ENCODE assay signal across 1 cellular context in the genomic region with DNA sequence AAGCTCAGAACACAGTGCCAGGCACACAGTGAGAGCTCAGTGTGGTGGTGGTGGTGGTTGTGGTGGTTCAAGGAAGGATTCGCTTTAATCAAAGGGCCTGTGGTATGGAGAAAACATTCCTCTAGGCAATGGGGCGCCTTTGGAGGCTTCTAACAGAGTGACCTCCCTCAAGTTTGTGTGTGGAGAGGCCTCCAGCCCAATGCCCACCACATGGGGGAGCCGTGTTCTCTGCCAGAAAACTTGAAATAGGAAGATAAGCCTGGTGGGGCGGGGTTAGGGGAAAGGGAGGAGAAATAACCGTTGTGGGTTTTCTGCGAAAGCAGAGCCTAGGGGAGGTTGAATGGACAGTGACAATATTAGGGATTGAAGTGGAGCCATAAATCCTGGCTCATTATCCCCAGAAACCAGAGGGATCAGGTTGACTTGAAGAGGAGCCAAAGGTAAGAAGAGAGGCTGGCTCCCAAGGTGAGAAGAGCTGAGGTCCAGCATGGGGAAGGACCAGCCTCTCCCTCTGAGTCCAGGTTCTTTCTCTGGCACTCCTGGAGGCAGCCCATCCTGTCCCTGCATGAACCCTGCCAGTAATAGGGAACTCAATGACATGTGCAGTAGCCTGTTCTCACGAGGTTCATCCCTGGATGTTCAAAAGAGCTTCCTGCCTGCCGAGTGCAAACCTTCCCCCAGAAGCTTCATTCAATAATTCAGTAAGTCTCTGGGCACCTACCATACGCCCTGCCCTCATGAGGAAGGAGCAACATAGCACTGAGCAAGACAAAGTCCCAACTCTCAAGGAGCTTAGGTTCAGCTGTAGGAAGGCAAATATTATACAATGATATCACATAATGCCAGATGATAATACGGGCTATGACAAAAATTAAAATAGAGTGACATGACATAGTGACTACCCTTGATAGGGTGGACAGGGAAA.
A peak's percentile ranks its signal among the peaks of the same experiment; 100 is the strongest.
TF ChIP-seq lines count a peak whose summit lies in the region.

No MANE protein-coding gene starts in this region.

TF ChIP-seq in HepG2, 621 proteins besides CTCF, POLR2A, EP300 and RAD21 (continued from another document and continues in another):
- TF ChIP-seq, protein P1, sequence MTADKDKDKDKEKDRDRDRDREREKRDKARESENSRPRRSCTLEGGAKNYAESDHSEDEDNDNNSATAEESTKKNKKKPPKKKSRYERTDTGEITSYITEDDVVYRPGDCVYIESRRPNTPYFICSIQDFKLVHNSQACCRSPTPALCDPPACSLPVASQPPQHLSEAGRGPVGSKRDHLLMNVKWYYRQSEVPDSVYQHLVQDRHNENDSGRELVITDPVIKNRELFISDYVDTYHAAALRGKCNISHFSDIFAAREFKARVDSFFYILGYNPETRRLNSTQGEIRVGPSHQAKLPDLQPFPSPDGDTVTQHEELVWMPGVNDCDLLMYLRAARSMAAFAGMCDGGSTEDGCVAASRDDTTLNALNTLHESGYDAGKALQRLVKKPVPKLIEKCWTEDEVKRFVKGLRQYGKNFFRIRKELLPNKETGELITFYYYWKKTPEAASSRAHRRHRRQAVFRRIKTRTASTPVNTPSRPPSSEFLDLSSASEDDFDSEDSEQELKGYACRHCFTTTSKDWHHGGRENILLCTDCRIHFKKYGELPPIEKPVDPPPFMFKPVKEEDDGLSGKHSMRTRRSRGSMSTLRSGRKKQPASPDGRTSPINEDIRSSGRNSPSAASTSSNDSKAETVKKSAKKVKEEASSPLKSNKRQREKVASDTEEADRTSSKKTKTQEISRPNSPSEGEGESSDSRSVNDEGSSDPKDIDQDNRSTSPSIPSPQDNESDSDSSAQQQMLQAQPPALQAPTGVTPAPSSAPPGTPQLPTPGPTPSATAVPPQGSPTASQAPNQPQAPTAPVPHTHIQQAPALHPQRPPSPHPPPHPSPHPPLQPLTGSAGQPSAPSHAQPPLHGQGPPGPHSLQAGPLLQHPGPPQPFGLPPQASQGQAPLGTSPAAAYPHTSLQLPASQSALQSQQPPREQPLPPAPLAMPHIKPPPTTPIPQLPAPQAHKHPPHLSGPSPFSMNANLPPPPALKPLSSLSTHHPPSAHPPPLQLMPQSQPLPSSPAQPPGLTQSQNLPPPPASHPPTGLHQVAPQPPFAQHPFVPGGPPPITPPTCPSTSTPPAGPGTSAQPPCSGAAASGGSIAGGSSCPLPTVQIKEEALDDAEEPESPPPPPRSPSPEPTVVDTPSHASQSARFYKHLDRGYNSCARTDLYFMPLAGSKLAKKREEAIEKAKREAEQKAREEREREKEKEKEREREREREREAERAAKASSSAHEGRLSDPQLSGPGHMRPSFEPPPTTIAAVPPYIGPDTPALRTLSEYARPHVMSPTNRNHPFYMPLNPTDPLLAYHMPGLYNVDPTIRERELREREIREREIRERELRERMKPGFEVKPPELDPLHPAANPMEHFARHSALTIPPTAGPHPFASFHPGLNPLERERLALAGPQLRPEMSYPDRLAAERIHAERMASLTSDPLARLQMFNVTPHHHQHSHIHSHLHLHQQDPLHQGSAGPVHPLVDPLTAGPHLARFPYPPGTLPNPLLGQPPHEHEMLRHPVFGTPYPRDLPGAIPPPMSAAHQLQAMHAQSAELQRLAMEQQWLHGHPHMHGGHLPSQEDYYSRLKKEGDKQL (CRISPR knock-in tag; IDR thresholded peaks at IDR 0.05; ENCODE audit: low read depth), result no peak
- no peak for TF ChIP-seq TBX3 (IDR thresholded peaks at IDR 0.05; ENCODE audit: borderline replicate concordance)
- TF ChIP-seq PBX2 (CRISPR knock-in tag; IDR thresholded peaks at IDR 0.05), result no peak
- no peak for TF ChIP-seq ZC3H4 (CRISPR knock-in tag; IDR thresholded peaks at IDR 0.05; ENCODE audit: borderline replicate concordance)
- no peak for TF ChIP-seq ZNF280D (CRISPR knock-in tag; IDR thresholded peaks at IDR 0.05)
- TF ChIP-seq TBP (CRISPR knock-in tag; IDR thresholded peaks at IDR 0.05), result 0 out of 2 replicates have a peak, but pooled peaks have one; percentile 50
- TF ChIP-seq CBX2 (IDR thresholded peaks at IDR 0.05; ENCODE audit: low read depth, low read length), result no peak
- no peak for TF ChIP-seq CBX2 (CRISPR knock-in tag; IDR thresholded peaks at IDR 0.05; ENCODE audit: low read depth)
- TF ChIP-seq, protein P2, sequence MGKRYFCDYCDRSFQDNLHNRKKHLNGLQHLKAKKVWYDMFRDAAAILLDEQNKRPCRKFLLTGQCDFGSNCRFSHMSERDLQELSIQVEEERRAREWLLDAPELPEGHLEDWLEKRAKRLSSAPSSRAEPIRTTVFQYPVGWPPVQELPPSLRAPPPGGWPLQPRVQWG (CRISPR knock-in tag; IDR thresholded peaks at IDR 0.05; ENCODE audit: borderline replicate concordance, low read depth), result no peak
- no peak for TF ChIP-seq NCOA5 (CRISPR knock-in tag; IDR thresholded peaks at IDR 0.05)
- no peak for TF ChIP-seq ZNF550 (CRISPR knock-in tag; IDR thresholded peaks at IDR 0.05; ENCODE audit: borderline replicate concordance)
- no peak for TF ChIP-seq JUNB (CRISPR knock-in tag; IDR thresholded peaks at IDR 0.05; ENCODE audit: borderline replicate concordance)
- TF ChIP-seq, protein P3, sequence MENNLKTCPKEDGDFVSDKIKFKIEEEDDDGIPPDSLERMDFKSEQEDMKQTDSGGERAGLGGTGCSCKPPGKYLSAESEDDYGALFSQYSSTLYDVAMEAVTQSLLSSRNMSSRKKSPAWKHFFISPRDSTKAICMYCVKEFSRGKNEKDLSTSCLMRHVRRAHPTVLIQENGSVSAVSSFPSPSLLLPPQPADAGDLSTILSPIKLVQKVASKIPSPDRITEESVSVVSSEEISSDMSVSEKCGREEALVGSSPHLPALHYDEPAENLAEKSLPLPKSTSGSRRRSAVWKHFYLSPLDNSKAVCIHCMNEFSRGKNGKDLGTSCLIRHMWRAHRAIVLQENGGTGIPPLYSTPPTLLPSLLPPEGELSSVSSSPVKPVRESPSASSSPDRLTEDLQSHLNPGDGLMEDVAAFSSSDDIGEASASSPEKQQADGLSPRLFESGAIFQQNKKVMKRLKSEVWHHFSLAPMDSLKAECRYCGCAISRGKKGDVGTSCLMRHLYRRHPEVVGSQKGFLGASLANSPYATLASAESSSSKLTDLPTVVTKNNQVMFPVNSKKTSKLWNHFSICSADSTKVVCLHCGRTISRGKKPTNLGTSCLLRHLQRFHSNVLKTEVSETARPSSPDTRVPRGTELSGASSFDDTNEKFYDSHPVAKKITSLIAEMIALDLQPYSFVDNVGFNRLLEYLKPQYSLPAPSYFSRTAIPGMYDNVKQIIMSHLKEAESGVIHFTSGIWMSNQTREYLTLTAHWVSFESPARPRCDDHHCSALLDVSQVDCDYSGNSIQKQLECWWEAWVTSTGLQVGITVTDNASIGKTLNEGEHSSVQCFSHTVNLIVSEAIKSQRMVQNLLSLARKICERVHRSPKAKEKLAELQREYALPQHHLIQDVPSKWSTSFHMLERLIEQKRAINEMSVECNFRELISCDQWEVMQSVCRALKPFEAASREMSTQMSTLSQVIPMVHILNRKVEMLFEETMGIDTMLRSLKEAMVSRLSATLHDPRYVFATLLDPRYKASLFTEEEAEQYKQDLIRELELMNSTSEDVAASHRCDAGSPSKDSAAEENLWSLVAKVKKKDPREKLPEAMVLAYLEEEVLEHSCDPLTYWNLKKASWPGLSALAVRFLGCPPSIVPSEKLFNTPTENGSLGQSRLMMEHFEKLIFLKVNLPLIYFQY (CRISPR knock-in tag; IDR thresholded peaks at IDR 0.05; ENCODE audit: borderline replicate concordance), result no peak
- no peak for TF ChIP-seq ISL2 (CRISPR knock-in tag; IDR thresholded peaks at IDR 0.05)
- TF ChIP-seq MXI1 (IDR thresholded peaks at IDR 0.05; ENCODE audit: borderline replicate concordance, low read depth, low read length), result no peak
- TF ChIP-seq TP53 (CRISPR knock-in tag; conservative IDR thresholded peaks at IDR 0.05), result no peak
- TF ChIP-seq ZBTB39 (CRISPR knock-in tag; IDR thresholded peaks at IDR 0.05), result no peak
- no peak for TF ChIP-seq ZNF101 (CRISPR knock-in tag; IDR thresholded peaks at IDR 0.05; ENCODE audit: borderline replicate concordance, low read depth)
- TF ChIP-seq IKZF1 (IDR thresholded peaks at IDR 0.05), result no peak
- TF ChIP-seq, protein P4, sequence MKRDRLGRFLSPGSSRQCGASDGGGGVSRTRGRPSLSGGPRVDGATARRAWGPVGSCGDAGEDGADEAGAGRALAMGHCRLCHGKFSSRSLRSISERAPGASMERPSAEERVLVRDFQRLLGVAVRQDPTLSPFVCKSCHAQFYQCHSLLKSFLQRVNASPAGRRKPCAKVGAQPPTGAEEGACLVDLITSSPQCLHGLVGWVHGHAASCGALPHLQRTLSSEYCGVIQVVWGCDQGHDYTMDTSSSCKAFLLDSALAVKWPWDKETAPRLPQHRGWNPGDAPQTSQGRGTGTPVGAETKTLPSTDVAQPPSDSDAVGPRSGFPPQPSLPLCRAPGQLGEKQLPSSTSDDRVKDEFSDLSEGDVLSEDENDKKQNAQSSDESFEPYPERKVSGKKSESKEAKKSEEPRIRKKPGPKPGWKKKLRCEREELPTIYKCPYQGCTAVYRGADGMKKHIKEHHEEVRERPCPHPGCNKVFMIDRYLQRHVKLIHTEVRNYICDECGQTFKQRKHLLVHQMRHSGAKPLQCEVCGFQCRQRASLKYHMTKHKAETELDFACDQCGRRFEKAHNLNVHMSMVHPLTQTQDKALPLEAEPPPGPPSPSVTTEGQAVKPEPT (CRISPR knock-in tag; IDR thresholded peaks at IDR 0.05; ENCODE audit: low read depth), result no peak
- TF ChIP-seq ZNF644 (CRISPR knock-in tag; IDR thresholded peaks at IDR 0.05; ENCODE audit: low read depth), result no peak
- no peak for TF ChIP-seq SP140L (CRISPR knock-in tag; IDR thresholded peaks at IDR 0.05; ENCODE audit: borderline replicate concordance)
- TF ChIP-seq THAP7 (CRISPR knock-in tag; IDR thresholded peaks at IDR 0.05), result no peak
- no peak for TF ChIP-seq ZFP41 (CRISPR knock-in tag; IDR thresholded peaks at IDR 0.05; ENCODE audit: borderline replicate concordance)
- no peak for TF ChIP-seq ZNF616 (CRISPR knock-in tag; IDR thresholded peaks at IDR 0.05; ENCODE audit: low read depth)
- no peak for TF ChIP-seq ZNF503 (CRISPR knock-in tag; IDR thresholded peaks at IDR 0.05)
- TF ChIP-seq ZSCAN12 (CRISPR knock-in tag; IDR thresholded peaks at IDR 0.05), result no peak
- no peak for TF ChIP-seq LCORL (IDR thresholded peaks at IDR 0.05)
- TF ChIP-seq LCORL (CRISPR knock-in tag; IDR thresholded peaks at IDR 0.05), result no peak
